ENCODE assay signal across 8 cellular contexts in genomic region chr6:109483744-109484075, GRCh38. TPM values are rescaled to one million over a fixed set of nuclear protein-coding genes. Genes with fewer than 3 reads are reported as not detected.
DNase-seq lines count a peak whose midpoint lies in the region; ATAC-seq lines count a peak whose summit lies in the region.

No MANE protein-coding gene starts in this region.

- no peaks in the 10 kb centered on the region for H3K9me3 Mint-ChIP-seq in activated CD4-positive, alpha-beta T cell treated with anti-CD3 and anti-CD28 coated beads, Interleukin-2, amount 10 ng/mL, durations not matched to agents 7 days and 5 days
- no peaks in the 10 kb centered on the region for H3K9me3 Mint-ChIP-seq in stimulated activated memory B cell treated with anti-CD40 and anti-IgM and Interleukin-4, amounts not matched to agents 10 μg/mL and 1 μg/mL and 100 μg/mL, for 72 hours

- H3K27me3 Mint-ChIP-seq in activated CD4-positive, alpha-beta T cell treated with anti-CD3 and anti-CD28 coated beads, Interleukin-2, amount 10 ng/mL, durations not matched to agents 7 days and 5 days = peaks cover 3% of the 10 kb centered on the region
- no peaks in the 10 kb centered on the region for H3K27me3 Mint-ChIP-seq in stimulated activated memory B cell treated with anti-CD40 and anti-IgM and Interleukin-4, amounts not matched to agents 10 μg/mL and 1 μg/mL and 100 μg/mL, for 72 hours

- no peaks in the 10 kb centered on the region for H3K27me3 ChIP-seq in SJSA1 (replicated peaks)
- H3K27me3 ChIP-seq in right cardiac atrium (ENCODE audit: control insufficient read depth, insufficient read depth) = no peaks in the 10 kb centered on the region

- peak overlapping the region; percentile 68 for H3K4me3 Mint-ChIP-seq in activated CD4-positive, alpha-beta T cell treated with anti-CD3 and anti-CD28 coated beads, Interleukin-2, amount 10 ng/mL, durations not matched to agents 7 days and 5 days
- peak overlapping the region; percentile 74 for H3K4me3 Mint-ChIP-seq in stimulated activated memory B cell treated with anti-CD40 and anti-IgM and Interleukin-4, amounts not matched to agents 10 μg/mL and 1 μg/mL and 100 μg/mL, for 72 hours

- peaks cover 37% of the 10 kb centered on the region for H3K36me3 ChIP-seq in SJSA1

- H3K4me3 ChIP-seq in SJSA1 (peak overlapping the region; percentile 38), right cardiac atrium (ENCODE audit: low read length) (peak overlapping the region; percentile 98)

- peaks cover 35% of the 10 kb centered on the region for H3K36me3 Mint-ChIP-seq in activated CD4-positive, alpha-beta T cell treated with anti-CD3 and anti-CD28 coated beads, Interleukin-2, amount 10 ng/mL, durations not matched to agents 7 days and 5 days (ENCODE audit: low read depth)
- H3K36me3 Mint-ChIP-seq in stimulated activated memory B cell treated with anti-CD40 and anti-IgM and Interleukin-4, amounts not matched to agents 10 μg/mL and 1 μg/mL and 100 μg/mL, for 72 hours = peaks cover 21% of the 10 kb centered on the region

- peaks cover 42% of the 10 kb centered on the region for H3K4me1 Mint-ChIP-seq in activated CD4-positive, alpha-beta T cell treated with anti-CD3 and anti-CD28 coated beads, Interleukin-2, amount 10 ng/mL, durations not matched to agents 7 days and 5 days
- peaks cover 56% of the 10 kb centered on the region for H3K4me1 Mint-ChIP-seq in stimulated activated memory B cell treated with anti-CD40 and anti-IgM and Interleukin-4, amounts not matched to agents 10 μg/mL and 1 μg/mL and 100 μg/mL, for 72 hours

- CTCF ChIA-PET in activated CD4-positive, alpha-beta T cell treated with anti-CD3 and anti-CD28 coated beads, Interleukin-2, amount 10 ng/mL, durations not matched to agents 7 days and 5 days (lab: Charles Lee) = interaction anchor here (2.4 kb wide), 1 partner anchor 12 kb away, joined by 15 read pairs; no protein-coding TSS in a partner anchor

- peaks cover 31% of the 10 kb centered on the region for H3K4me1 ChIP-seq in SJSA1 (replicated peaks)
- H3K4me1 ChIP-seq in right cardiac atrium (ENCODE audit: control insufficient read depth, insufficient read depth, low read length) = peaks cover 11% of the 10 kb centered on the region

- ATAC-seq in right cardiac atrium = no peak
- ATAC-seq in stimulated activated memory B cell treated with anti-CD40 and anti-IgM and Interleukin-4, amounts not matched to agents 10 μg/mL and 1 μg/mL and 100 μg/mL, for 72 hours = peak; percentile 2

- H3K27ac ChIP-seq in SJSA1 (no peak overlapping the region), right cardiac atrium (ENCODE audit: low read length) (peak overlapping the region; percentile 62)

- WGBS in right cardiac atrium = under 1% methylated on average over 6 of the region's 6 CpGs

- H3K9me3 ChIP-seq in SJSA1 (replicated peaks) = no peaks in the 10 kb centered on the region
- H3K9me3 ChIP-seq in right cardiac atrium (ENCODE audit: control insufficient read depth, low read length) = no peaks in the 10 kb centered on the region

- DNase-seq in activated CD4-positive, alpha-beta T cell treated with anti-CD3 and anti-CD28 coated beads, Interleukin-2, amount 10 ng/mL, durations not matched to agents 7 days and 5 days = no peak
- no peak for DNase-seq in activated CD4-positive, alpha-beta T cell treated with anti-CD3 and anti-CD28 coated beads for 1 hour
- peak in 1 of 2 experiments; percentile 51 for DNase-seq in SJSA1 (ENCODE audit: low read depth in 1 of 2, low spot score in 2 of 2)
- DNase-seq in right cardiac atrium = no peak
- DNase-seq in hippocampal formation (lab: John Stamatoyannopoulos, UW) = no peak
- no peak for DNase-seq in hepatic stellate cell (ENCODE audit: low spot score)
- no peak for DNase-seq in NCI-H1105 (lab: John Stamatoyannopoulos, UW)

- POLR2A ChIA-PET in activated CD4-positive, alpha-beta T cell treated with anti-CD3 and anti-CD28 coated beads, Interleukin-2, amount 10 ng/mL, durations not matched to agents 7 days and 5 days (lab: Charles Lee) = no interaction called here

- intact Hi-C loops in right cardiac atrium (cut with DNase I) = no loop called here

- peak overlapping the region; percentile 76 for H3K27ac Mint-ChIP-seq in activated CD4-positive, alpha-beta T cell treated with anti-CD3 and anti-CD28 coated beads, Interleukin-2, amount 10 ng/mL, durations not matched to agents 7 days and 5 days
- peak overlapping the region; percentile 57 for H3K27ac Mint-ChIP-seq in stimulated activated memory B cell treated with anti-CD40 and anti-IgM and Interleukin-4, amounts not matched to agents 10 μg/mL and 1 μg/mL and 100 μg/mL, for 72 hours

RNA-seq across cellular contexts. Expression of gene ZBTB24, which starts 0.7 kb away (rescaled TPM):
- 10 to 100 TPM; 17.6 to 19.1 TPM for total RNA-seq in activated CD4-positive, alpha-beta T cell treated with anti-CD3 and anti-CD28 coated beads, Interleukin-2, amount 10 ng/mL, durations not matched to agents 7 days and 5 days
- total RNA-seq in SJSA1 (2014; rRNA removed; shearing (Covaris generic)) = 11.2 and 16.7 TPM in 2 replicates
- 1 to 10 TPM; 3.3 to 4.2 (median 3.5) TPM for total RNA-seq in right cardiac atrium
- polyA plus RNA-seq in right cardiac atrium = 2.2 TPM

RNA-seq across cellular contexts. Expression of gene MICAL1, which starts 28.1 kb away (rescaled TPM):
- total RNA-seq in activated CD4-positive, alpha-beta T cell treated with anti-CD3 and anti-CD28 coated beads, Interleukin-2, amount 10 ng/mL, durations not matched to agents 7 days and 5 days = 10 to 100 TPM; 93.1 to 98.3 TPM
- 45.7 and 51.9 TPM in 2 replicates for total RNA-seq in SJSA1 (2014; rRNA removed; shearing (Covaris generic))
- total RNA-seq in right cardiac atrium = 1 to 10 TPM; 4.8 to 9.2 (median 7.2) TPM
- 8.7 TPM for polyA plus RNA-seq in right cardiac atrium

RNA-seq across cellular contexts. Expression of gene SMPD2, which starts 43.2 kb away (rescaled TPM):
- 10 to 100 TPM; 13.0 to 14.0 TPM for total RNA-seq in activated CD4-positive, alpha-beta T cell treated with anti-CD3 and anti-CD28 coated beads, Interleukin-2, amount 10 ng/mL, durations not matched to agents 7 days and 5 days
- 6.0 and 9.9 TPM in 2 replicates for total RNA-seq in SJSA1 (2014; rRNA removed; shearing (Covaris generic))
- 1 to 10 TPM; 4.6 to 6.7 (median 5.7) TPM for total RNA-seq in right cardiac atrium
- polyA plus RNA-seq in right cardiac atrium = 5.7 TPM

RNA-seq across cellular contexts. Expression of gene PPIL6, which starts 43.3 kb away (rescaled TPM):
- total RNA-seq in activated CD4-positive, alpha-beta T cell treated with anti-CD3 and anti-CD28 coated beads, Interleukin-2, amount 10 ng/mL, durations not matched to agents 7 days and 5 days = under 1 TPM; 0.17 to 0.22 TPM
- total RNA-seq in SJSA1 (2014; rRNA removed; shearing (Covaris generic)) = 0.29 TPM in 1 of 2 replicates, not detected in the other
- total RNA-seq in right cardiac atrium = 1 to 10 TPM; 3.0 to 6.8 (median 4.6) TPM
- 2.2 TPM for polyA plus RNA-seq in right cardiac atrium
